In genomic region chr20:41139227-41140093, GRCh38 we compare ENCODE assay signal across 10 cellular contexts. TPM values are rescaled to one million over a fixed set of nuclear protein-coding genes. Genes with fewer than 3 reads are reported as not detected.
DNase-seq lines count a peak whose midpoint lies in the region; ATAC-seq and TF ChIP-seq lines count a peak whose summit lies in the region.
"Had no signal": no experiment of that assay in that cellular context is flagged by ENCODE, and none has a peak within 500 bp of the region (broad histone marks: within the 10 kb centered on the region; RNA-seq: fewer than 3 reads in every experiment).

No MANE protein-coding gene starts in this region.

- ATAC-seq in activated B cell treated with CpG ODN at 0.5 μM for 24 hours (ENCODE audit: low read depth) (no peak), HG02571 (IDR thresholded peaks at IDR 0.05; ENCODE audit: unreplicated experiment) (no peak)
- ATAC-seq: esophagus mucosa had no signal

- peaks cover 0 to 57% (median 38%) of the 10 kb centered on the region in 4 donors for H3K4me1 ChIP-seq in sigmoid colon

- TF ChIP-seq POLR2A in sigmoid colon (IDR thresholded peaks at IDR 0.05) = no peak

- WGBS in sigmoid colon, 2 donors = 67 to 76% methylated on average over 5 of the region's 5 CpGs

- DNase-seq in GM12865 (ENCODE audit: low read depth) (no peak), activated B cell treated with CpG ODN at 0.5 μM for 24 hours (no peak), fibroblast of pulmonary artery (ENCODE audit: low read depth) (no peak), sigmoid colon (no peak), OCI-M2 (lab: John Stamatoyannopoulos, UW; ENCODE audit: unreplicated experiment) (no peak), retina (no peak), C1 segment of cervical spinal cord (lab: John Stamatoyannopoulos, UW) (no peak)
- DNase-seq: NCI-H2171 had no signal

- H3K4me3 ChIP-seq in GM12865 (ENCODE audit: low read depth, low read length) (peak overlapping the region; percentile 82), fibroblast of pulmonary artery (replicated peaks; ENCODE audit: low read depth, low read length) (peak overlapping the region; percentile 69), sigmoid colon (peak overlapping the region; percentile 57 to 83 (median 73))

- H3K27ac Mint-ChIP-seq in activated B cell treated with CpG ODN at 0.5 μM for 24 hours = peak overlapping the region; percentile 78

- H3K27me3 ChIP-seq in sigmoid colon = no peaks in the 10 kb centered on the region

- intact Hi-C loops in activated B cell treated with CpG ODN at 0.5 μM for 24 hours (cut with micrococcal nuclease) (no loop called here), sigmoid colon (cut with DNase I) (loop anchor here (5.0 to 10.0 kb wide), 3 partner anchors 33 to 555 kb away; partner anchors contain the start of gene ZHX3)

- CTCF ChIA-PET in activated B cell treated with CpG ODN at 0.5 μM for 24 hours (lab: Charles Lee) = interaction anchor here (3.4 kb wide), 1 partner anchor 33 kb away, joined by 13 read pairs; no protein-coding TSS in a partner anchor

- POLR2A ChIA-PET in activated B cell treated with CpG ODN at 0.5 μM for 24 hours (lab: Charles Lee) = no interaction called here

- TF ChIP-seq CTCF in GM12865 (IDR thresholded peaks at IDR 0.05; ENCODE audit: insufficient read depth, low read depth, low read length, missing control alignments) (no peak), activated B cell treated with CpG ODN at 0.5 μM for 24 hours (IDR thresholded peaks at IDR 0.05) (no peak), fibroblast of pulmonary artery (IDR thresholded peaks at IDR 0.05; ENCODE audit: low read length, missing control alignments) (no peak), sigmoid colon (IDR thresholded peaks at IDR 0.05) (no peak)

- H3K27me3 Mint-ChIP-seq in activated B cell treated with CpG ODN at 0.5 μM for 24 hours = no peaks in the 10 kb centered on the region

- no peaks in the 10 kb centered on the region for H3K9me3 ChIP-seq in sigmoid colon

- TF ChIP-seq EP300 in sigmoid colon (IDR thresholded peaks at IDR 0.05) = no peak

- H3K36me3 Mint-ChIP-seq in activated B cell treated with CpG ODN at 0.5 μM for 24 hours (ENCODE audit: low read depth) = no peaks in the 10 kb centered on the region

- no peaks in the 10 kb centered on the region for H3K9me3 Mint-ChIP-seq in activated B cell treated with CpG ODN at 0.5 μM for 24 hours

- peaks cover 79% of the 10 kb centered on the region for H3K4me1 Mint-ChIP-seq in activated B cell treated with CpG ODN at 0.5 μM for 24 hours

- no peaks in the 10 kb centered on the region for H3K36me3 ChIP-seq in sigmoid colon

- H3K27ac ChIP-seq in sigmoid colon = peak overlapping the region; percentile 94 to 96 (median 96)

- H3K4me3 Mint-ChIP-seq in activated B cell treated with CpG ODN at 0.5 μM for 24 hours = peak overlapping the region; percentile 81

RNA-seq across cellular contexts. Expression of gene PLCG1, which starts 2.1 kb away (rescaled TPM):
- total RNA-seq in activated B cell treated with CpG ODN at 0.5 μM for 24 hours = 61.1 and 61.8 TPM in 2 replicates
- 100 to 1,000 TPM in 1 of 4 donors, 10 to 100 TPM in 3; 48.5 to 152 (median 67.0) TPM for total RNA-seq in sigmoid colon
- polyA plus RNA-seq in sigmoid colon = 10 to 100 TPM in 2 of 3 donors, 1 to 10 TPM in 1; 9.9 to 57.6 (median 19.8) TPM
